ENCODE assay signal across 8 cellular contexts in the genomic region with DNA sequence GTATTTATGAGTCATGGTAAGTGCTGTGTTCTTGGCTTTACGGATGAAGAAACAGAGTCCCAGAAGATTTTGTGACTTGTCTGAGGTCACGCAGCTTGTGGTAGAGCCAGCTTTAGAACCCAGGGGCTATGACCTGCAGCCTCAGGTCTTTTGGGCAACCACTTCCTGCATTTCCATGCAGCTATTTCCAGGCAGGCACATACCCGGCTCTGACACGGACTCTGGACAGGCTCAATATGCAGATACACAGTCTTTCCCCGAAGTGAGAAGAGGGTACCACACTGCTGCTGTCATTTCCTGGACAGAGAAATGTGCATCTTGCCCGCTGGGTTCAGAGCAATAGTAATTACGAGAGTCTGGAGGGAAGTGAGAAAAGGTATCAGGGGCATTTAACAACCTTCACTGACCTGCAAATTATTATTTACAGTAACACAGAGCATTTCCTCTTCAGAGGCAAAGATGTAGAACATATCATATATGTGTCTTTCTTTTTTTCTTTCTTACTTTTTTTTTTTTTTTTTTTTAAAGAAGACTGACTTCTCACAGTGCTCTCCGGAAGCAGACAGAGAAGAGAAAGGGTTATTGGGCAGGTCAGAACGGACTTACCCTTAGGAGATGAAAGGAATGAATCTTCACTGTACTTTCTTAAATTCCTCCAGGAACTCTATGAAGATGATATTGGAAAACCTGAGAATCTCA.
DNase-seq lines count a peak whose midpoint lies in the region; ATAC-seq lines count a peak whose summit lies in the region.

No MANE protein-coding gene starts in this region.

- peak overlapping the region; percentile 59 for H3K4me3 Mint-ChIP-seq in activated CD8-positive, alpha-beta memory T cell treated with anti-CD3 and anti-CD28 coated beads, Interleukin-2, amount 10 ng/mL, durations not matched to agents 7 days and 5 days

- ATAC-seq in GM19467 (IDR thresholded peaks at IDR 0.05; ENCODE audit: unreplicated experiment) (peak; percentile 97), HG03469 (IDR thresholded peaks at IDR 0.05; ENCODE audit: unreplicated experiment) (peak; percentile 91)
- ATAC-seq in activated CD8-positive, alpha-beta memory T cell treated with anti-CD3 and anti-CD28 coated beads, Interleukin-2, amount 10 ng/mL, durations not matched to agents 7 days and 5 days: peak; percentile 86

- peak; percentile 36 for DNase-seq in Daoy (ENCODE audit: low read depth)
- DNase-seq in activated CD8-positive, alpha-beta memory T cell treated with anti-CD3 and anti-CD28 coated beads, Interleukin-2, amount 10 ng/mL, durations not matched to agents 7 days and 5 days: peak; percentile 84
- DNase-seq in stimulated activated CD4-positive, alpha-beta T cell treated with anti-CD3 and anti-CD28 coated beads, Interleukin-15, amount 100 ng/mL, for 48 hours (ENCODE audit: low read depth in 2 of 2): peak; percentile 56 to 67
- no peak for DNase-seq in NCI-H146 (lab: John Stamatoyannopoulos, UW)
- no peak for DNase-seq in kidney glomerular epithelial cell (lab: John Stamatoyannopoulos, UW)
- no peak for DNase-seq in putamen (ENCODE audit: low spot score)

- no peaks in the 10 kb centered on the region for H3K27me3 Mint-ChIP-seq in activated CD8-positive, alpha-beta memory T cell treated with anti-CD3 and anti-CD28 coated beads, Interleukin-2, amount 10 ng/mL, durations not matched to agents 7 days and 5 days

- no peaks in the 10 kb centered on the region for H3K9me3 Mint-ChIP-seq in activated CD8-positive, alpha-beta memory T cell treated with anti-CD3 and anti-CD28 coated beads, Interleukin-2, amount 10 ng/mL, durations not matched to agents 7 days and 5 days (ENCODE audit: low read depth)

- CTCF ChIA-PET in activated CD8-positive, alpha-beta memory T cell treated with anti-CD3 and anti-CD28 coated beads, Interleukin-2, amount 10 ng/mL, durations not matched to agents 7 days and 5 days (lab: Charles Lee): interaction anchor here (1.2 to 1.9 kb wide), 2 partner anchors 29 to 93 kb away, joined by 4 to 7 read pairs; no protein-coding TSS in a partner anchor

- H3K4me1 Mint-ChIP-seq in activated CD8-positive, alpha-beta memory T cell treated with anti-CD3 and anti-CD28 coated beads, Interleukin-2, amount 10 ng/mL, durations not matched to agents 7 days and 5 days: peaks cover 51% of the 10 kb centered on the region

- H3K27ac Mint-ChIP-seq in activated CD8-positive, alpha-beta memory T cell treated with anti-CD3 and anti-CD28 coated beads, Interleukin-2, amount 10 ng/mL, durations not matched to agents 7 days and 5 days: peak overlapping the region; percentile 82

- H3K36me3 Mint-ChIP-seq in activated CD8-positive, alpha-beta memory T cell treated with anti-CD3 and anti-CD28 coated beads, Interleukin-2, amount 10 ng/mL, durations not matched to agents 7 days and 5 days: peaks cover 16% of the 10 kb centered on the region

Comparison
In these comparisons a context has a peak if more than half of its experiments do, and no peak if none do; other contexts are left out.
1. DNase-seq: peak in Daoy (single experiment), activated CD8-positive, alpha-beta memory T cell treated with anti-CD3 and anti-CD28 coated beads, Interleukin-2, amount 10 ng/mL, durations not matched to agents 7 days and 5 days (single experiment) and stimulated activated CD4-positive, alpha-beta T cell treated with anti-CD3 and anti-CD28 coated beads, Interleukin-15, amount 100 ng/mL, for 48 hours (2 of 2); none in NCI-H146 (single experiment), kidney glomerular epithelial cell (single experiment) and putamen (single experiment).
2. Peak in every context shown above with its lines, with median percentiles within 50 percentile points of each other: ATAC-seq.